Comparison of ENCODE assay signal across 9 cellular contexts in the genomic region with DNA sequence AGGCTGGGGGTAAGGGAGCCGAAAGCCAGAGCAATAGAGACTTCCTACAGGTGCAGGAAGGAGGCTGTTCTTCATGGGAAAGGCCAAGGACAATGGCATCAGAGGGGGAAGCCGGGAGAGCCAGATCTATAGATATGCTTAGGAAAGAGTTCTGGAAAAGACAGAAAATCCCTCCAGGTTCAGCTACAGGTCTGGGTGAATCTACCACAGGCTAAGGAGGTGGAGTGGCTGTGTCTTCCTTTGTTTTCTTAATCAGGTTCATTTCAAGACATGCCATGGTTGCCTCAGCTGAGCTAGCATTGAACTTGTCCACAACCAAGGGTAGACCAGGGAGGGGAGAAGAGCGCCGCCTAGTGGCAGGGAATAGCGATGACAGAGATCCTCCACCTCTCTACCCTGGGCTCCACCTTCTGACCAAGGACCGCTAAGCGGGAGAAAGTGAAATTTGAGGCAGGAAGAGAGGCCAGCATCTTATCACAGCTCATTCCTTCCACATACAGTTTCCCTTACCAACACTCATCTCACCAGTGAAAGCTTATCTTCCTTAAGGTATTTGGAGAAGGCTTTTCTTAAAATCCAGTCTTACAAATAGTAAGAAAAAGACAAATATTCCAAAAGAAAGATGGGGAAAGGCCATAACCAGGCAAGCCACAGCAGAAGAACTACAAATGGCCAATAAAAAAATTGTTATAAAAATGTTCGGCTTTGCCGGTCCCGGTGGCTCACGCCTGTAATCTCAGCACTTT.
DNase-seq lines count a peak whose midpoint lies in the region; ATAC-seq lines count a peak whose summit lies in the region.
"Had no signal": no experiment of that assay in that cellular context is flagged by ENCODE, and none has a peak within 500 bp of the region (broad histone marks: within the 10 kb centered on the region; RNA-seq: fewer than 3 reads in every experiment).

No MANE protein-coding gene starts in this region.

- no peak overlapping the region for H3K4me3 Mint-ChIP-seq in activated CD4-positive, alpha-beta T cell treated with anti-CD3 and anti-CD28 coated beads, Interleukin-2, amount 10 ng/mL, durations not matched to agents 24 days and 14 days
- H3K4me3 Mint-ChIP-seq: activated B cell treated with CpG ODN at 0.5 μM for 24 hours had no signal

- H3K9me3 Mint-ChIP-seq in activated CD4-positive, alpha-beta T cell treated with anti-CD3 and anti-CD28 coated beads, Interleukin-2, amount 10 ng/mL, durations not matched to agents 24 days and 14 days: no peaks in the 10 kb centered on the region
- H3K9me3 Mint-ChIP-seq: activated B cell treated with CpG ODN at 0.5 μM for 24 hours had no signal

- peaks cover 15% of the 10 kb centered on the region for H3K27me3 Mint-ChIP-seq in activated CD4-positive, alpha-beta T cell treated with anti-CD3 and anti-CD28 coated beads, Interleukin-2, amount 10 ng/mL, durations not matched to agents 24 days and 14 days
- H3K27me3 Mint-ChIP-seq: activated B cell treated with CpG ODN at 0.5 μM for 24 hours had no signal

- H3K4me1 Mint-ChIP-seq in activated CD4-positive, alpha-beta T cell treated with anti-CD3 and anti-CD28 coated beads, Interleukin-2, amount 10 ng/mL, durations not matched to agents 24 days and 14 days: peaks cover 2% of the 10 kb centered on the region
- H3K4me1 Mint-ChIP-seq: activated B cell treated with CpG ODN at 0.5 μM for 24 hours had no signal

- ATAC-seq in GM21529 (IDR thresholded peaks at IDR 0.05; ENCODE audit: unreplicated experiment) (peak; percentile 71), HG02840 (IDR thresholded peaks at IDR 0.05; ENCODE audit: low FRiP score, unreplicated experiment) (no peak)

- H3K27ac Mint-ChIP-seq in activated CD4-positive, alpha-beta T cell treated with anti-CD3 and anti-CD28 coated beads, Interleukin-2, amount 10 ng/mL, durations not matched to agents 24 days and 14 days: no peak overlapping the region
- H3K27ac Mint-ChIP-seq: activated B cell treated with CpG ODN at 0.5 μM for 24 hours had no signal

- intact Hi-C loops in activated CD4-positive, alpha-beta T cell treated with anti-CD3 and anti-CD28 coated beads, Interleukin-2, amount 10 ng/mL, durations not matched to agents 24 days and 14 days (cut with micrococcal nuclease): loop anchor here (5.0 kb wide), 1 partner anchor 418 kb away; no protein-coding TSS in a partner anchor

- peak; percentile 28 for DNase-seq in DMS53 treated with DMSO at 0.1 percent for 48 hours (lab: John Stamatoyannopoulos, UW; ENCODE audit: unreplicated experiment)
- peak; percentile 6 for DNase-seq in NCI-H1694 (lab: John Stamatoyannopoulos, UW)
- peak; percentile 77 for DNase-seq in activated CD4-positive, alpha-beta T cell treated with anti-CD3 and anti-CD28 coated beads, Interleukin-2, amount 10 ng/mL, durations not matched to agents 24 days and 14 days
- peak; percentile 27 for DNase-seq in fibroblast of the conjunctiva (ENCODE audit: low read depth)
- peak; percentile 35 for DNase-seq in stimulated activated CD4-positive, alpha-beta T cell treated with anti-CD3 and anti-CD28 coated beads, Interleukin-12 subunit alpha, Interleukin-12 subunit beta, amount 100 ng/mL, for 4 hours
- DNase-seq in nucleus accumbens (lab: John Stamatoyannopoulos, UW): no peak
- DNase-seq: activated B cell treated with CpG ODN at 0.5 μM for 24 hours had no signal

- no peaks in the 10 kb centered on the region for H3K36me3 Mint-ChIP-seq in activated CD4-positive, alpha-beta T cell treated with anti-CD3 and anti-CD28 coated beads, Interleukin-2, amount 10 ng/mL, durations not matched to agents 24 days and 14 days (ENCODE audit: low read depth)

Comparison
In these comparisons a context has a peak if more than half of its experiments do, and no peak if none do; other contexts are left out.
1. DNase-seq: peak in DMS53 treated with DMSO at 0.1 percent for 48 hours (single experiment), NCI-H1694 (single experiment), activated CD4-positive, alpha-beta T cell treated with anti-CD3 and anti-CD28 coated beads, Interleukin-2, amount 10 ng/mL, durations not matched to agents 24 days and 14 days (single experiment), fibroblast of the conjunctiva (single experiment) and stimulated activated CD4-positive, alpha-beta T cell treated with anti-CD3 and anti-CD28 coated beads, Interleukin-12 subunit alpha, Interleukin-12 subunit beta, amount 100 ng/mL, for 4 hours (single experiment); none in nucleus accumbens (0 of 56).